1 cellular context compared by ENCODE assay signal in genomic region chr2:121479882-121480522, GRCh38.
TF ChIP-seq lines count a peak whose summit lies in the region.

No MANE protein-coding gene starts in this region.

TF ChIP-seq in GM12878, 131 proteins besides CTCF, POLR2A, EP300 and RAD21 (continued from another document):
- TF ChIP-seq CEBPZ (IDR thresholded peaks at IDR 0.05; ENCODE audit: low read depth, low read length): no peak
- no peak for TF ChIP-seq CEBPB (IDR thresholded peaks at IDR 0.05; ENCODE audit: borderline replicate concordance in 1 of 2, low read depth in 2 of 2, low read length in 2 of 2)
- TF ChIP-seq, protein P1, sequence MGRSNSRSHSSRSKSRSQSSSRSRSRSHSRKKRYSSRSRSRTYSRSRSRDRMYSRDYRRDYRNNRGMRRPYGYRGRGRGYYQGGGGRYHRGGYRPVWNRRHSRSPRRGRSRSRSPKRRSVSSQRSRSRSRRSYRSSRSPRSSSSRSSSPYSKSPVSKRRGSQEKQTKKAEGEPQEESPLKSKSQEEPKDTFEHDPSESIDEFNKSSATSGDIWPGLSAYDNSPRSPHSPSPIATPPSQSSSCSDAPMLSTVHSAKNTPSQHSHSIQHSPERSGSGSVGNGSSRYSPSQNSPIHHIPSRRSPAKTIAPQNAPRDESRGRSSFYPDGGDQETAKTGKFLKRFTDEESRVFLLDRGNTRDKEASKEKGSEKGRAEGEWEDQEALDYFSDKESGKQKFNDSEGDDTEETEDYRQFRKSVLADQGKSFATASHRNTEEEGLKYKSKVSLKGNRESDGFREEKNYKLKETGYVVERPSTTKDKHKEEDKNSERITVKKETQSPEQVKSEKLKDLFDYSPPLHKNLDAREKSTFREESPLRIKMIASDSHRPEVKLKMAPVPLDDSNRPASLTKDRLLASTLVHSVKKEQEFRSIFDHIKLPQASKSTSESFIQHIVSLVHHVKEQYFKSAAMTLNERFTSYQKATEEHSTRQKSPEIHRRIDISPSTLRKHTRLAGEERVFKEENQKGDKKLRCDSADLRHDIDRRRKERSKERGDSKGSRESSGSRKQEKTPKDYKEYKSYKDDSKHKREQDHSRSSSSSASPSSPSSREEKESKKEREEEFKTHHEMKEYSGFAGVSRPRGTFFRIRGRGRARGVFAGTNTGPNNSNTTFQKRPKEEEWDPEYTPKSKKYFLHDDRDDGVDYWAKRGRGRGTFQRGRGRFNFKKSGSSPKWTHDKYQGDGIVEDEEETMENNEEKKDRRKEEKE (IDR thresholded peaks at IDR 0.05): no peak
- no peak for TF ChIP-seq RFX5 (IDR thresholded peaks at IDR 0.05; ENCODE audit: low read depth, low read length)
- no peak for TF ChIP-seq DPF2 (IDR thresholded peaks at IDR 0.05)
- TF ChIP-seq TCF12 (IDR thresholded peaks at IDR 0.05; ENCODE audit: low read depth, low read length): no peak
- no peak for TF ChIP-seq NR2C1 (IDR thresholded peaks at IDR 0.05)
- no peak for TF ChIP-seq IKZF1 (conservative IDR thresholded peaks at IDR 0.05)
- no peak for TF ChIP-seq ETV6 (conservative IDR thresholded peaks at IDR 0.05 in 1 of 2, IDR thresholded peaks at IDR 0.05 in 1 of 2; ENCODE audit: borderline replicate concordance in 1 of 2, low read depth in 1 of 2)
- no peak for TF ChIP-seq CREB1 (IDR thresholded peaks at IDR 0.05; ENCODE audit: low read depth)
- TF ChIP-seq, protein P2, sequence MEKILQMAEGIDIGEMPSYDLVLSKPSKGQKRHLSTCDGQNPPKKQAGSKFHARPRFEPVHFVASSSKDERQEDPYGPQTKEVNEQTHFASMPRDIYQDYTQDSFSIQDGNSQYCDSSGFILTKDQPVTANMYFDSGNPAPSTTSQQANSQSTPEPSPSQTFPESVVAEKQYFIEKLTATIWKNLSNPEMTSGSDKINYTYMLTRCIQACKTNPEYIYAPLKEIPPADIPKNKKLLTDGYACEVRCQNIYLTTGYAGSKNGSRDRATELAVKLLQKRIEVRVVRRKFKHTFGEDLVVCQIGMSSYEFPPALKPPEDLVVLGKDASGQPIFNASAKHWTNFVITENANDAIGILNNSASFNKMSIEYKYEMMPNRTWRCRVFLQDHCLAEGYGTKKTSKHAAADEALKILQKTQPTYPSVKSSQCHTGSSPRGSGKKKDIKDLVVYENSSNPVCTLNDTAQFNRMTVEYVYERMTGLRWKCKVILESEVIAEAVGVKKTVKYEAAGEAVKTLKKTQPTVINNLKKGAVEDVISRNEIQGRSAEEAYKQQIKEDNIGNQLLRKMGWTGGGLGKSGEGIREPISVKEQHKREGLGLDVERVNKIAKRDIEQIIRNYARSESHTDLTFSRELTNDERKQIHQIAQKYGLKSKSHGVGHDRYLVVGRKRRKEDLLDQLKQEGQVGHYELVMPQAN (conservative IDR thresholded peaks at IDR 0.05): no peak
- no peak for TF ChIP-seq PRDM15 (CRISPR knock-in tag; IDR thresholded peaks at IDR 0.05)
